12 cellular contexts compared by ENCODE assay signal in genomic region chr9:71760901-71761300, GRCh38. TPM values are rescaled to one million over a fixed set of nuclear protein-coding genes. Genes with fewer than 3 reads are reported as not detected.
A peak's percentile ranks its signal among the peaks of the same experiment; 100 is the strongest.
DNase-seq lines count a peak whose midpoint lies in the region; ATAC-seq and TF ChIP-seq lines count a peak whose summit lies in the region.
"Had no signal": no experiment of that assay in that cellular context is flagged by ENCODE, and none has a peak within 500 bp of the region (broad histone marks: within the 10 kb centered on the region; RNA-seq: fewer than 3 reads in every experiment).

No MANE protein-coding gene starts in this region.

- H3K27me3 ChIP-seq in Loucy (ENCODE audit: insufficient read depth, low read length, poor library complexity, severe bottlenecking) (no peaks in the 10 kb centered on the region), PC-3 (ENCODE audit: low read length) (no peaks in the 10 kb centered on the region)
- H3K27me3 ChIP-seq: breast epithelium had no signal

- H4K20me1 ChIP-seq in Loucy (ENCODE audit: insufficient read depth, low read length, poor library complexity, severe bottlenecking) (peaks cover 9% of the 10 kb centered on the region), PC-3 (ENCODE audit: low read length) (peaks cover 26% of the 10 kb centered on the region)

- no peaks in the 10 kb centered on the region for H3K36me3 Mint-ChIP-seq in nephron (ENCODE audit: low read depth)

- POLR2A ChIA-PET in PC-3 (lab: Charles Lee; ENCODE audit: unreplicated experiment): no interaction called here

- no peak for ATAC-seq in PC-3
- no peak for ATAC-seq in omental fat pad (ENCODE audit: low FRiP score)
- ATAC-seq: Panc1 had no signal

- BruUV-seq in PC-3 (replicated peaks; lab: Mats Ljungman, UMichigan): no TSS peak

- H3K36me3 ChIP-seq in Loucy (ENCODE audit: insufficient read depth, low read length) (no peaks in the 10 kb centered on the region), PC-3 (ENCODE audit: low read depth, low read length) (no peaks in the 10 kb centered on the region)
- H3K36me3 ChIP-seq: breast epithelium had no signal

- peak overlapping the region in 2 of 3 experiments; percentile 17 to 50 for H3K4me3 Mint-ChIP-seq in nephron
- H3K4me3 Mint-ChIP-seq: activated CD4-positive, alpha-beta T cell treated with anti-CD3 and anti-CD28 coated beads, Interleukin-2, amount 10 ng/mL, durations not matched to agents 24 days and 14 days had no signal

- DNase-seq in DMS79 treated with DMSO at 0.1 percent for 48 hours (lab: John Stamatoyannopoulos, UW) (peak; percentile 30), DMS79 (lab: John Stamatoyannopoulos, UW) (no peak), dermis blood vessel endothelial cell (peak; percentile 26), PC-3 (no peak), omental fat pad (ENCODE audit: low spot score) (no peak)
- no peak for DNase-seq in activated CD4-positive, alpha-beta T cell treated with anti-CD3 and anti-CD28 coated beads for 48 hours
- DNase-seq: activated CD4-positive, alpha-beta T cell treated with anti-CD3 and anti-CD28 coated beads, Interleukin-2, amount 10 ng/mL, durations not matched to agents 24 days and 14 days; Kasumi-1 had no signal

- intact Hi-C loops in PC-3 (cut with micrococcal nuclease): no loop called here

- H3K9ac ChIP-seq in Loucy (ENCODE audit: low read depth, low read length, poor library complexity, severe bottlenecking) (peak overlapping the region; percentile 11), PC-3 (ENCODE audit: low read length) (no peak overlapping the region)

- no peak overlapping the region for H3K4me3 ChIP-seq in Loucy (ENCODE audit: low read length, poor library complexity, severe bottlenecking)
- H3K4me3 ChIP-seq in PC-3 (ENCODE audit: low read length): no peak overlapping the region
- H3K4me3 ChIP-seq: breast epithelium had no signal

- H3K27ac Mint-ChIP-seq in nephron: peak overlapping the region; percentile 8 to 90 (median 73)
- H3K27ac Mint-ChIP-seq: activated CD4-positive, alpha-beta T cell treated with anti-CD3 and anti-CD28 coated beads, Interleukin-2, amount 10 ng/mL, durations not matched to agents 24 days and 14 days had no signal

- peaks cover 5% of the 10 kb centered on the region for H3K27me3 Mint-ChIP-seq in nephron (ENCODE audit: low read depth)
- H3K27me3 Mint-ChIP-seq: activated CD4-positive, alpha-beta T cell treated with anti-CD3 and anti-CD28 coated beads, Interleukin-2, amount 10 ng/mL, durations not matched to agents 24 days and 14 days had no signal

- peaks cover 85% of the 10 kb centered on the region for H3K79me2 ChIP-seq in Loucy (ENCODE audit: insufficient read depth, low read length)
- H3K79me2 ChIP-seq in PC-3 (ENCODE audit: low read length): peaks cover 90% of the 10 kb centered on the region

- no peak overlapping the region for H3K27ac ChIP-seq in PC-3 (ENCODE audit: low read length)
- H3K27ac ChIP-seq: breast epithelium had no signal

- no peak for TF ChIP-seq CTCF in Loucy (conservative IDR thresholded peaks at IDR 0.05; ENCODE audit: low read length)
- TF ChIP-seq CTCF in nephron (IDR thresholded peaks at IDR 0.05; ENCODE audit: unreplicated experiment in 3 of 3): no peak
- no peak for TF ChIP-seq CTCF in PC-3 (conservative IDR thresholded peaks at IDR 0.05; ENCODE audit: low read depth, low read length)
- TF ChIP-seq CTCF in omental fat pad (IDR thresholded peaks at IDR 0.05): no peak

- H3K4me2 ChIP-seq in Loucy (ENCODE audit: low read depth, low read length, poor library complexity, severe bottlenecking) (peak overlapping the region; percentile 35), PC-3 (ENCODE audit: low read length) (no peak overlapping the region)

- no peaks in the 10 kb centered on the region for H3K9me3 ChIP-seq in Loucy (ENCODE audit: insufficient read depth, low read depth, low read length)
- H3K9me3 ChIP-seq in PC-3 (ENCODE audit: low read length): no peaks in the 10 kb centered on the region
- H3K9me3 ChIP-seq: breast epithelium had no signal

- H3K4me1 ChIP-seq in Loucy (ENCODE audit: insufficient read depth, low read length, poor library complexity, severe bottlenecking) (peaks cover 62% of the 10 kb centered on the region), PC-3 (ENCODE audit: insufficient read depth, low read length) (peaks cover 65% of the 10 kb centered on the region)
- H3K4me1 ChIP-seq: breast epithelium had no signal

- no peaks in the 10 kb centered on the region for H3K9me3 Mint-ChIP-seq in nephron
- H3K9me3 Mint-ChIP-seq: activated CD4-positive, alpha-beta T cell treated with anti-CD3 and anti-CD28 coated beads, Interleukin-2, amount 10 ng/mL, durations not matched to agents 24 days and 14 days had no signal

- CTCF ChIA-PET in PC-3 (lab: Charles Lee): no interaction called here

- H3K9me2 ChIP-seq in Loucy (replicated peaks; ENCODE audit: low read depth, low read length) (no peaks in the 10 kb centered on the region), PC-3 (replicated peaks; ENCODE audit: low read length) (no peaks in the 10 kb centered on the region)

- no peak overlapping the region for H2AFZ ChIP-seq in Loucy (ENCODE audit: low read length)
- H2AFZ ChIP-seq in PC-3 (ENCODE audit: low read length): no peak overlapping the region

- H3F3A ChIP-seq in Loucy (ENCODE audit: low read depth) (no peaks in the 10 kb centered on the region), PC-3 (ENCODE audit: low read length, unreplicated experiment) (peaks cover 12% of the 10 kb centered on the region)

- peaks cover 77% of the 10 kb centered on the region for H3K4me1 Mint-ChIP-seq in nephron

RNA-seq across cellular contexts. Expression of gene CEMIP2, which starts 7.4 kb away (rescaled TPM):
- total RNA-seq in dermis blood vessel endothelial cell (204 and 216 TPM in 2 replicates), PC-3 (2014; rRNA removed) (10.1 and 16.0 TPM in 2 replicates), omental fat pad (100 to 1,000 TPM in 3 of 4 donors, 10 to 100 TPM in 1; 67.1 to 496 (median 126) TPM)

Comparison
In these comparisons a context has a peak if more than half of its experiments do, and no peak if none do; other contexts are left out.
1. DNase-seq: peak in DMS79 treated with DMSO at 0.1 percent for 48 hours (single experiment) and dermis blood vessel endothelial cell (single experiment); none in DMS79 (single experiment), PC-3 (single experiment), activated CD4-positive, alpha-beta T cell treated with anti-CD3 and anti-CD28 coated beads for 48 hours (single experiment) and omental fat pad (single experiment).